In genomic region chr5:34672196-34672595, GRCh38 we compare ENCODE assay signal across 2 cellular contexts.
TF ChIP-seq lines count a peak whose summit lies in the region.

No MANE protein-coding gene starts in this region.

TF ChIP-seq in A549, 52 proteins besides CTCF, POLR2A, EP300 and RAD21:
- TF ChIP-seq ZFP36 (IDR thresholded peaks at IDR 0.05; ENCODE audit: borderline replicate concordance, partially characterized antibody) = no peak
- TF ChIP-seq USF2 (IDR thresholded peaks at IDR 0.05) = no peak
- no peak for TF ChIP-seq NFE2L2 (conservative IDR thresholded peaks at IDR 0.05; ENCODE audit: low read length)
- no peak for TF ChIP-seq HOXB13 (CRISPR knock-in tag; IDR thresholded peaks at IDR 0.05; ENCODE audit: low read depth)
- TF ChIP-seq RARB (CRISPR knock-in tag; IDR thresholded peaks at IDR 0.05) = no peak
- no peak for TF ChIP-seq HES2 (IDR thresholded peaks at IDR 0.05)
- TF ChIP-seq CEBPB (IDR thresholded peaks at IDR 0.05) = no peak
- TF ChIP-seq ESRRA (IDR thresholded peaks at IDR 0.05; ENCODE audit: borderline replicate concordance, low read length) = no peak

TF ChIP-seq in IMR-90, 13 proteins besides CTCF, POLR2A, EP300 and RAD21:
- TF ChIP-seq USF2 (IDR thresholded peaks at IDR 0.05; ENCODE audit: low read depth, low read length) (no peak), RCOR1 (IDR thresholded peaks at IDR 0.05; ENCODE audit: insufficient replicate concordance, low read length) (no peak), FOS (IDR thresholded peaks at IDR 0.05; ENCODE audit: low read depth, low read length) (no peak), CEBPB (IDR thresholded peaks at IDR 0.05; ENCODE audit: low read depth, low read length) (no peak), NFE2L2 (IDR thresholded peaks at IDR 0.05; ENCODE audit: low read depth, low read length) (no peak), SMC3 (IDR thresholded peaks at IDR 0.05; ENCODE audit: low read depth, low read length) (no peak), ELK1 (IDR thresholded peaks at IDR 0.05; ENCODE audit: borderline replicate concordance, low read depth, low read length) (no peak), CHD1 (IDR thresholded peaks at IDR 0.05; ENCODE audit: low read depth, low read length) (no peak), BHLHE40 (IDR thresholded peaks at IDR 0.05; ENCODE audit: low read depth, low read length) (no peak), MAZ (IDR thresholded peaks at IDR 0.05; ENCODE audit: borderline replicate concordance, low read depth, low read length) (no peak), MAFK (IDR thresholded peaks at IDR 0.05; ENCODE audit: low read depth, low read length) (no peak), RFX5 (IDR thresholded peaks at IDR 0.05; ENCODE audit: low read depth, low read length) (no peak)
